Comparison of ENCODE assay signal across 15 cellular contexts in the genomic region with DNA sequence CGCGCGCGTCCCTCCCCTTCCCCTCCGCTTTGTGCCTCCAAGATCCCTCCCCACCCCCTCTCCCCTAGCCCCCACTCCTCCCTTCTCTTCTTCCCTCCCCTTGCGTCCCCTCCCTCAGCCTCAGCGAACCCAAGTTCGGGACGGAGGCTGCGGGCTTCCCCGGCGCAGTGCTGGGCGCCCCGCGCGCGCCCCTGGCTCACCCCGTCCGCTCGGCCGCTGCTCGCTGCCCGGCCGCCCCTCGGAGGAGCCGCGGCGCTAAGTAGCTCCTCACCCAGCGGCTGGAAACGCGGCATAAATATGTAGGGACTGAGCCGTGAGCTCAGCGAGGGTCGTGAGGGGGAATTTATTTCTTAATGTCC. TPM values are rescaled to one million over a fixed set of nuclear protein-coding genes. Genes with fewer than 3 reads are reported as not detected.
DNase-seq lines count a peak whose midpoint lies in the region; ATAC-seq and TF ChIP-seq lines count a peak whose summit lies in the region.
"Had no signal": no experiment of that assay in that cellular context is flagged by ENCODE, and none has a peak within 500 bp of the region (broad histone marks: within the 10 kb centered on the region; RNA-seq: fewer than 3 reads in every experiment).

NOS1 (minus strand) TSS at position 315 of the 359 bp plus-strand sequence. CDS start 30,557 bp downstream, outside the sequence.

- H4K20me1 ChIP-seq in hepatocyte (ENCODE audit: insufficient read depth, poor library complexity, severe bottlenecking) (no peaks in the 10 kb centered on the region), neural progenitor cell (ENCODE audit: low read depth) (peaks cover 5% of the 10 kb centered on the region)

- no peak within 1 kb of the TSS for H2AFZ ChIP-seq in hepatocyte
- peak within 1 kb of the TSS; percentile 93 for H2AFZ ChIP-seq in neural progenitor cell (replicated peaks)

- H3K79me2 ChIP-seq in hepatocyte: no peaks in the 10 kb centered on the region
- H3K79me2 ChIP-seq in neural progenitor cell (ENCODE audit: low read depth): no peaks in the 10 kb centered on the region

- peaks cover 9% of the 10 kb centered on the region for H3K4me1 ChIP-seq in left ventricle myocardium inferior
- no peaks in the 10 kb centered on the region for H3K4me1 ChIP-seq in hepatocyte (ENCODE audit: insufficient read depth)
- H3K4me1 ChIP-seq in neural progenitor cell: peaks cover 5% of the 10 kb centered on the region

- DNase-seq in left ventricle myocardium inferior (no peak), left cardiac atrium (no peak), hepatocyte (ENCODE audit: low spot score) (no peak), neural progenitor cell (ENCODE audit: low spot score) (peak; percentile 63), erythroblast (lab: John Stamatoyannopoulos, UW) (no peak), ecto neural progenitor cell (ENCODE audit: low spot score) (no peak)
- DNase-seq in CD4-positive, alpha-beta T cell: no peak
- DNase-seq: activated CD4-positive, alpha-beta T cell treated with anti-CD3 and anti-CD28 coated beads for 1 hour; activated T-cell treated with anti-CD3 and anti-CD28 coated beads, Interleukin-2, amount 50 U/mL, for 24 hours; cortex of kidney; DND-41; NCI-H1048; T-cell had no signal

- peaks cover 2% of the 10 kb centered on the region for H3K4me1 Mint-ChIP-seq in neural progenitor cell
- H3K4me1 Mint-ChIP-seq in CD4-positive, alpha-beta T cell (ENCODE audit: low read depth): no peaks in the 10 kb centered on the region
- H3K4me1 Mint-ChIP-seq: T-cell had no signal

- H3K27ac Mint-ChIP-seq in neural progenitor cell: no peak within 1 kb of the TSS
- H3K27ac Mint-ChIP-seq in CD4-positive, alpha-beta T cell: no peak within 1 kb of the TSS
- H3K27ac Mint-ChIP-seq: activated T-cell treated with anti-CD3 and anti-CD28 coated beads, Interleukin-2, amount 50 U/mL, for 24 hours; T-cell had no signal

- no peaks in the 10 kb centered on the region for H3K36me3 ChIP-seq in left ventricle myocardium inferior
- no peaks in the 10 kb centered on the region for H3K36me3 ChIP-seq in hepatocyte (replicated peaks; ENCODE audit: insufficient read depth, low read depth)
- no peaks in the 10 kb centered on the region for H3K36me3 ChIP-seq in neural progenitor cell

- H3K36me3 Mint-ChIP-seq in neural progenitor cell: no peaks in the 10 kb centered on the region
- H3K36me3 Mint-ChIP-seq in CD4-positive, alpha-beta T cell (ENCODE audit: low read depth): no peaks in the 10 kb centered on the region
- H3K36me3 Mint-ChIP-seq: T-cell had no signal

- intact Hi-C loops in left ventricle myocardium inferior (cut with micrococcal nuclease): no loop called here
- intact Hi-C loops in left cardiac atrium (cut with DNase I): loop anchor here in 1 of 2 donors (5.0 kb wide), 2 partner anchors 124 to 476 kb away; no protein-coding TSS in a partner anchor
- intact Hi-C loops in CD4-positive, alpha-beta T cell (cut with DNase I, micrococcal nuclease): no loop called here

- POLR2A ChIA-PET in CD4-positive, alpha-beta T cell (lab: Charles Lee): no interaction called here

- H3K4me2 ChIP-seq in hepatocyte: peak within 1 kb of the TSS; percentile 71
- peak within 1 kb of the TSS; percentile 99 for H3K4me2 ChIP-seq in neural progenitor cell

- 3% methylated on average over 25 of the region's 34 CpGs for WGBS in hepatocyte (ENCODE audit: low lambda C conversion rate, missing lambda C conversion rate)

- ATAC-seq in left cardiac atrium (no peak), HG02973 (IDR thresholded peaks at IDR 0.05; ENCODE audit: unreplicated experiment) (no peak)
- ATAC-seq in CD4-positive, alpha-beta T cell (ENCODE audit: poor library complexity): no peak
- ATAC-seq: HepG2, T-cell had no signal

- H3K9me3 ChIP-seq in left ventricle myocardium inferior (replicated peaks) (no peaks in the 10 kb centered on the region), hepatocyte (ENCODE audit: low read depth) (no peaks in the 10 kb centered on the region), neural progenitor cell (ENCODE audit: low read depth) (no peaks in the 10 kb centered on the region)
- H3K9me3 ChIP-seq in CD4-positive, alpha-beta T cell (ENCODE audit: control insufficient read depth, low read length): no peaks in the 10 kb centered on the region

- CTCF ChIA-PET in CD4-positive, alpha-beta T cell (lab: Charles Lee): no interaction called here

- TF ChIP-seq CTCF in left ventricle myocardium inferior (IDR thresholded peaks at IDR 0.05; ENCODE audit: borderline replicate concordance) (no peak), hepatocyte (IDR thresholded peaks at IDR 0.05; ENCODE audit: poor library complexity) (no peak), neural progenitor cell (IDR thresholded peaks at IDR 0.05) (no peak)
- TF ChIP-seq CTCF in CD4-positive, alpha-beta T cell (IDR thresholded peaks at IDR 0.05): no peak

- H3F3A ChIP-seq in neural progenitor cell (ENCODE audit: low read depth): no peaks in the 10 kb centered on the region

- peak within 1 kb of the TSS; percentile 70 for H3K4me3 Mint-ChIP-seq in neural progenitor cell
- H3K4me3 Mint-ChIP-seq in CD4-positive, alpha-beta T cell: no peak within 1 kb of the TSS
- H3K4me3 Mint-ChIP-seq: activated T-cell treated with anti-CD3 and anti-CD28 coated beads, Interleukin-2, amount 50 U/mL, for 24 hours; T-cell had no signal

- H3K27ac ChIP-seq in left ventricle myocardium inferior (replicated peaks): no peak within 1 kb of the TSS
- H3K27ac ChIP-seq in hepatocyte: no peak within 1 kb of the TSS
- H3K27ac ChIP-seq in neural progenitor cell: no peak within 1 kb of the TSS
- H3K27ac ChIP-seq in CD4-positive, alpha-beta T cell (ENCODE audit: low read depth, low read length): no peak within 1 kb of the TSS

- H3K9me2 ChIP-seq in hepatocyte (replicated peaks; ENCODE audit: insufficient read depth): no peaks in the 10 kb centered on the region

- H3K9me3 Mint-ChIP-seq in neural progenitor cell: no peaks in the 10 kb centered on the region
- H3K9me3 Mint-ChIP-seq in CD4-positive, alpha-beta T cell: no peaks in the 10 kb centered on the region
- H3K9me3 Mint-ChIP-seq: activated T-cell treated with anti-CD3 and anti-CD28 coated beads, Interleukin-2, amount 50 U/mL, for 24 hours had no signal

- peaks cover 70% of the 10 kb centered on the region for H3K27me3 Mint-ChIP-seq in neural progenitor cell (ENCODE audit: insufficient read depth, low read depth)
- H3K27me3 Mint-ChIP-seq in CD4-positive, alpha-beta T cell: peaks cover 67% of the 10 kb centered on the region

- TF ChIP-seq POLR2A in erythroblast (IDR thresholded peaks at IDR 0.05; ENCODE audit: low read length): no peak

- peak within 1 kb of the TSS; percentile 56 for H3K4me3 ChIP-seq in left ventricle myocardium inferior
- H3K4me3 ChIP-seq in hepatocyte: no peak within 1 kb of the TSS
- peak within 1 kb of the TSS; percentile 74 for H3K4me3 ChIP-seq in neural progenitor cell

- H3K27me3 ChIP-seq in left ventricle myocardium inferior (ENCODE audit: low read depth): peaks cover 99% of the 10 kb centered on the region
- peaks cover 96% of the 10 kb centered on the region for H3K27me3 ChIP-seq in hepatocyte
- H3K27me3 ChIP-seq in neural progenitor cell: peaks cover 100% of the 10 kb centered on the region
- peaks cover 49% of the 10 kb centered on the region for H3K27me3 ChIP-seq in CD4-positive, alpha-beta T cell (ENCODE audit: control insufficient read depth, insufficient read depth, low read length)

- H3K9ac ChIP-seq in neural progenitor cell: no peak within 1 kb of the TSS

RNA-seq across cellular contexts. Expression of gene NOS1, which starts in this region (rescaled TPM):
- total RNA-seq in left ventricle myocardium inferior: 0.22 TPM
- under 1 TPM; 0.06 to 0.89 TPM for total RNA-seq in left cardiac atrium
- total RNA-seq in hepatocyte: 0.04 TPM in 1 of 2 replicates, not detected in the other
- polyA plus RNA-seq in hepatocyte: not detected in 2 replicates
- 0.11 and 0.19 TPM in 2 replicates for total RNA-seq in neural progenitor cell (ENCODE audit: low replicate concordance)
- not detected for total RNA-seq in CD4-positive, alpha-beta T cell
- total RNA-seq: HepG2 had no signal
- polyA plus RNA-seq: HepG2 had no signal

Comparison
In these comparisons a context has a peak if more than half of its experiments do, and no peak if none do; other contexts are left out.
1. Peak in DNase-seq, H3K4me3 ChIP-seq and H3K4me2 ChIP-seq in neural progenitor cell; RNA of the gene not detected or under 1 TPM.